Comparison of ENCODE assay signal across 8 cellular contexts in genomic region chr2:189580267-189580661, GRCh38. TPM values are rescaled to one million over a fixed set of nuclear protein-coding genes. Genes with fewer than 3 reads are reported as not detected.
DNase-seq lines count a peak whose midpoint lies in the region; ATAC-seq, FAIRE-seq and TF ChIP-seq lines count a peak whose summit lies in the region.

No MANE protein-coding gene starts in this region.

- H3K4me1 Mint-ChIP-seq in activated T-helper 1 cell treated with anti-CD3 and anti-CD28 coated beads, Interleukin-12 subunit alpha, Interleukin-12 subunit beta, Interleukin-2, Interleukin-4 antibody, amounts not matched to agents 30 ng/mL and 10 ng/mL and 1 ng/mL, durations not matched to agents 14 hours and 24 hours and 36 hours (ENCODE audit: low read depth), result peaks cover 19% of the 10 kb centered on the region

- no peak for TF ChIP-seq POLR2A in heart left ventricle (IDR thresholded peaks at IDR 0.05)

- TF ChIP-seq CTCF in heart left ventricle (IDR thresholded peaks at IDR 0.05), result no peak
- TF ChIP-seq CTCF in pancreas (IDR thresholded peaks at IDR 0.05), result no peak

- 0% methylated on average over 13 of the region's 13 CpGs for WGBS in heart left ventricle, 4 donors
- WGBS in pancreas, 2 donors, result 1% methylated on average over 13 of the region's 13 CpGs

- H3K27me3 ChIP-seq in heart left ventricle, result no peaks in the 10 kb centered on the region
- no peaks in the 10 kb centered on the region for H3K27me3 ChIP-seq in pancreas

- peak overlapping the region; percentile 90 to 99 (median 96) for H3K27ac ChIP-seq in heart left ventricle
- H3K27ac ChIP-seq in pancreas, result peak overlapping the region; percentile 69 to 93 (median 85)

- H3K4me3 ChIP-seq in heart left ventricle (peak overlapping the region; percentile 22 to 89 (median 75)), pancreas (peak overlapping the region; percentile 42 to 74 (median 64))

- H3K4me3 Mint-ChIP-seq in activated T-helper 1 cell treated with anti-CD3 and anti-CD28 coated beads, Interleukin-12 subunit alpha, Interleukin-12 subunit beta, Interleukin-2, Interleukin-4 antibody, amounts not matched to agents 30 ng/mL and 10 ng/mL and 1 ng/mL, durations not matched to agents 14 hours and 24 hours and 36 hours, result peak overlapping the region; percentile 84

- H3K27ac Mint-ChIP-seq in activated T-helper 1 cell treated with anti-CD3 and anti-CD28 coated beads, Interleukin-12 subunit alpha, Interleukin-12 subunit beta, Interleukin-2, Interleukin-4 antibody, amounts not matched to agents 30 ng/mL and 10 ng/mL and 1 ng/mL, durations not matched to agents 14 hours and 24 hours and 36 hours, result no peak overlapping the region

- no peaks in the 10 kb centered on the region for H3K9me3 Mint-ChIP-seq in activated T-helper 1 cell treated with anti-CD3 and anti-CD28 coated beads, Interleukin-12 subunit alpha, Interleukin-12 subunit beta, Interleukin-2, Interleukin-4 antibody, amounts not matched to agents 30 ng/mL and 10 ng/mL and 1 ng/mL, durations not matched to agents 14 hours and 24 hours and 36 hours

- FAIRE-seq in pancreas (lab: Jason Lieb, UNC), result no peak

- peaks cover 0 to 22% (median 10%) of the 10 kb centered on the region in 9 donors for H3K36me3 ChIP-seq in heart left ventricle
- no peaks in the 10 kb centered on the region for H3K36me3 ChIP-seq in pancreas

- H3K4me1 ChIP-seq in heart left ventricle (peaks cover 0 to 72% (median 45%) of the 10 kb centered on the region in 12 donors), pancreas (peaks cover 5 to 38% (median 25%) of the 10 kb centered on the region in 3 donors)

- peaks cover 40% of the 10 kb centered on the region for H3K27me3 Mint-ChIP-seq in activated T-helper 1 cell treated with anti-CD3 and anti-CD28 coated beads, Interleukin-12 subunit alpha, Interleukin-12 subunit beta, Interleukin-2, Interleukin-4 antibody, amounts not matched to agents 30 ng/mL and 10 ng/mL and 1 ng/mL, durations not matched to agents 14 hours and 24 hours and 36 hours (ENCODE audit: insufficient read depth)

- no peaks in the 10 kb centered on the region for H3K36me3 Mint-ChIP-seq in activated T-helper 1 cell treated with anti-CD3 and anti-CD28 coated beads, Interleukin-12 subunit alpha, Interleukin-12 subunit beta, Interleukin-2, Interleukin-4 antibody, amounts not matched to agents 30 ng/mL and 10 ng/mL and 1 ng/mL, durations not matched to agents 14 hours and 24 hours and 36 hours (ENCODE audit: low read depth)

- DNase-seq in activated T-cell treated with anti-CD3 and anti-CD28 coated beads for 48 hours (ENCODE audit: low read depth), result peak; percentile 8
- no peak for DNase-seq in activated T-cell treated with anti-CD3 and anti-CD28 coated beads for 4 hours
- peak; percentile 26 for DNase-seq in MV-4-11 (lab: John Stamatoyannopoulos, UW)
- DNase-seq in activated T-helper 1 cell treated with anti-CD3 and anti-CD28 coated beads, Interleukin-12 subunit alpha, Interleukin-12 subunit beta, Interleukin-2, Interleukin-4 antibody, amounts not matched to agents 30 ng/mL and 10 ng/mL and 1 ng/mL, durations not matched to agents 14 hours and 24 hours and 36 hours (ENCODE audit: low spot score), result no peak
- DNase-seq in heart left ventricle, result peak; percentile 37 to 65 (median 53)
- peak; percentile 17 to 59 (median 39) for DNase-seq in pancreas
- no peak for DNase-seq in GM19240 (ENCODE audit: insufficient read length, low spot score)

- no peaks in the 10 kb centered on the region for H3K9me3 ChIP-seq in heart left ventricle
- no peaks in the 10 kb centered on the region for H3K9me3 ChIP-seq in pancreas

- intact Hi-C loops in activated T-helper 1 cell treated with anti-CD3 and anti-CD28 coated beads, Interleukin-12 subunit alpha, Interleukin-12 subunit beta, Interleukin-2, Interleukin-4 antibody, amounts not matched to agents 30 ng/mL and 10 ng/mL and 1 ng/mL, durations not matched to agents 14 hours and 24 hours and 36 hours (cut with micrococcal nuclease), result loop anchor here (1.0 to 2.0 kb wide), 3 partner anchors 81 to 205 kb away; partner anchors contain the start of genes ASNSD1, ORMDL1, PMS1 and WDR75
- intact Hi-C loops in heart left ventricle (cut with DNase I) (loop anchor here in 5 of 10 donors (2.0 to 5.0 kb wide), 5 partner anchors 31 to 113 kb away; no protein-coding TSS in a partner anchor), pancreas (cut with DNase I) (no loop called here)

- peak; percentile 41 to 47 (median 47) for ATAC-seq in heart left ventricle
- ATAC-seq in pancreas, result peak; percentile 30 to 56 (median 49)
- no peak for ATAC-seq in GM21529 (IDR thresholded peaks at IDR 0.05; ENCODE audit: unreplicated experiment)

RNA-seq across cellular contexts. Expression of gene SLC40A1, which starts 0.3 kb away (rescaled TPM):
- 0.86 and 1.2 TPM in 2 replicates for total RNA-seq in activated T-helper 1 cell treated with anti-CD3 and anti-CD28 coated beads, Interleukin-12 subunit alpha, Interleukin-12 subunit beta, Interleukin-2, Interleukin-4 antibody, amounts not matched to agents 30 ng/mL and 10 ng/mL and 1 ng/mL, durations not matched to agents 14 hours and 24 hours and 36 hours
- 100 to 1,000 TPM in 2 of 9 donors, 10 to 100 TPM in 7; 21.9 to 109 (median 42.9) TPM for total RNA-seq in heart left ventricle
- polyA plus RNA-seq in heart left ventricle, result 10 to 100 TPM; 10.2 to 20.3 TPM
- 10 to 100 TPM; 31.4 to 65.8 (median 43.2) TPM for total RNA-seq in pancreas
- polyA plus RNA-seq in pancreas, result 10 to 100 TPM; 14.0 to 26.8 TPM

Comparison
In these comparisons a context has a peak if more than half of its experiments do, and no peak if none do; other contexts are left out.
1. DNase-seq: peak in activated T-cell treated with anti-CD3 and anti-CD28 coated beads for 48 hours (single experiment), MV-4-11 (single experiment), heart left ventricle (5 of 5) and pancreas (6 of 6); none in activated T-cell treated with anti-CD3 and anti-CD28 coated beads for 4 hours (single experiment), activated T-helper 1 cell treated with anti-CD3 and anti-CD28 coated beads, Interleukin-12 subunit alpha, Interleukin-12 subunit beta, Interleukin-2, Interleukin-4 antibody, amounts not matched to agents 30 ng/mL and 10 ng/mL and 1 ng/mL, durations not matched to agents 14 hours and 24 hours and 36 hours (single experiment) and GM19240 (single experiment).
2. RNA of gene SLC40A1, which starts 0.3 kb away (total RNA-seq): 31.4 to 65.8 TPM in pancreas and 21.9 to 109 TPM in heart left ventricle; 0.86 to 1.2 TPM in activated T-helper 1 cell treated with anti-CD3 and anti-CD28 coated beads, Interleukin-12 subunit alpha, Interleukin-12 subunit beta, Interleukin-2, Interleukin-4 antibody, amounts not matched to agents 30 ng/mL and 10 ng/mL and 1 ng/mL, durations not matched to agents 14 hours and 24 hours and 36 hours; every median in the first group is over 10 times any median in the second.